In genomic region chr14:73025544-73025943, GRCh38 we compare ENCODE assay signal across 8 cellular contexts. TPM values are rescaled to one million over a fixed set of nuclear protein-coding genes. Genes with fewer than 3 reads are reported as not detected.
A peak's percentile ranks its signal among the peaks of the same experiment; 100 is the strongest.
DNase-seq lines count a peak whose midpoint lies in the region; ATAC-seq and TF ChIP-seq lines count a peak whose summit lies in the region.
"Had no signal": no experiment of that assay in that cellular context is flagged by ENCODE, and none has a peak within 500 bp of the region (broad histone marks: within the 10 kb centered on the region; RNA-seq: fewer than 3 reads in every experiment).

No MANE protein-coding gene starts in this region.

- ATAC-seq in HG03457 (IDR thresholded peaks at IDR 0.05; ENCODE audit: unreplicated experiment) (no peak), HG02763 (IDR thresholded peaks at IDR 0.05; ENCODE audit: unreplicated experiment) (no peak)

- H3K4me3 ChIP-seq in GM12865 (ENCODE audit: low read depth, low read length) = peak overlapping the region; percentile 68
- H3K4me3 ChIP-seq in esophagus squamous epithelium = peak overlapping the region in 3 of 4 donors; percentile 66 to 99 (median 81)

- H3K27me3 ChIP-seq in esophagus squamous epithelium = no peaks in the 10 kb centered on the region

- peaks cover 0 to 59% (median 20%) of the 10 kb centered on the region in 3 donors for H3K4me1 ChIP-seq in esophagus squamous epithelium

- 67 to 68% methylated on average over 3 of the region's 3 CpGs for whole genome bisulfite sequencing in esophagus squamous epithelium, 2 donors

- no peaks in the 10 kb centered on the region for H3K9me3 Mint-ChIP-seq in progenitor cell of endocrine pancreas (ENCODE audit: low read depth)

- H3K4me3 Mint-ChIP-seq in progenitor cell of endocrine pancreas (ENCODE audit: low read depth) = peak overlapping the region; percentile 87

- no peaks in the 10 kb centered on the region for H3K9me3 ChIP-seq in esophagus squamous epithelium

- H3K27ac Mint-ChIP-seq in progenitor cell of endocrine pancreas = peak overlapping the region; percentile 95

- peaks cover 6 to 38% (median 9%) of the 10 kb centered on the region in 3 donors for H3K36me3 ChIP-seq in esophagus squamous epithelium

- H3K27me3 Mint-ChIP-seq in progenitor cell of endocrine pancreas = no peaks in the 10 kb centered on the region

- H3K4me1 Mint-ChIP-seq in progenitor cell of endocrine pancreas (ENCODE audit: low read depth) = peaks cover 19% of the 10 kb centered on the region

- peaks cover 15% of the 10 kb centered on the region for H3K36me3 Mint-ChIP-seq in progenitor cell of endocrine pancreas (ENCODE audit: insufficient read depth)

- intact Hi-C loops in esophagus squamous epithelium (cut with DNase I) = no loop called here

- DNase-seq in GM12865 (ENCODE audit: low read depth) = no peak
- DNase-seq in RPMI7951 (ENCODE audit: low read depth) = peak; percentile 19
- no peak for DNase-seq in esophagus squamous epithelium (lab: John Stamatoyannopoulos, UW)
- DNase-seq in progenitor cell of endocrine pancreas (ENCODE audit: low spot score, unreplicated experiment) = no peak
- DNase-seq in substantia nigra (lab: John Stamatoyannopoulos, UW) = no peak
- DNase-seq: kidney glomerular epithelial cell had no signal

- TF ChIP-seq CTCF in GM12865 (IDR thresholded peaks at IDR 0.05; ENCODE audit: insufficient read depth, low read depth, low read length, missing control alignments) (no peak), esophagus squamous epithelium (IDR thresholded peaks at IDR 0.05) (no peak), progenitor cell of endocrine pancreas (IDR thresholded peaks at IDR 0.05; ENCODE audit: unreplicated experiment) (no peak)

- TF ChIP-seq POLR2A in esophagus squamous epithelium (IDR thresholded peaks at IDR 0.05) = no peak

- peak overlapping the region in 2 of 4 donors; percentile 90 to 94 for H3K27ac ChIP-seq in esophagus squamous epithelium
- no peak overlapping the region for H3K27ac ChIP-seq in substantia nigra (ENCODE audit: low read depth, low read length, poor library complexity, severe bottlenecking)

RNA-seq across cellular contexts. Expression of gene ZFYVE1, which starts 1.4 kb away (rescaled TPM):
- 7.3 and 8.1 TPM in 2 replicates for total RNA-seq in RPMI7951 (2014; rRNA removed; shearing (Covaris generic))
- 10 to 100 TPM in 3 of 4 donors, 1 to 10 TPM in 1; 9.7 to 17.6 (median 14.0) TPM for total RNA-seq in esophagus squamous epithelium
- 30.7 and 30.9 TPM in 2 replicates for total RNA-seq in progenitor cell of endocrine pancreas

RNA-seq across cellular contexts. Expression of gene RBM25, which starts 32.8 kb away (rescaled TPM):
- 13.6 and 22.9 TPM in 2 replicates for total RNA-seq in RPMI7951 (2014; rRNA removed; shearing (Covaris generic))
- total RNA-seq in esophagus squamous epithelium (10 to 100 TPM; 22.3 to 58.2 (median 34.2) TPM), progenitor cell of endocrine pancreas (133 and 135 TPM in 2 replicates)
